In the genomic region with DNA sequence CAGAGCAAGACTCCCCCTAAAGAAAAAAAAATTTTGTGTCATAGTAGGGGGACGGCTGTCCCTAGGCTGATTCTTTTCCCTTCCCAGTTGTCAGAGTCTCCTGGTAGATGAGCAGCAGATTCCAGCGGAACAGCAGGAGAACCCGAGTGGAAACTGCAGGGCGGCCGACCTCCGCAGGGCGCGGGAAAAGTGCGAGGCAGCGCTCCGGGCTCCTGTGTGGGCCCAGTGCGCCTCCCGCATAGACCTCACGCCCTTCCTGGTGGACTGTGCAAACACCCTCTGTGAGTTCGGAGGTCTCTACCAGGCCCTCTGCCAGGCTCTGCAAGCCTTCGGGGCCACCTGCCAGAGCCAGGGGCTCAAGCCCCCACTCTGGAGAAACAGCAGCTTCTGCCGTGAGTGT, we compare ENCODE assay signal across 32 cellular contexts. TPM values are rescaled to one million over a fixed set of nuclear protein-coding genes. Genes with fewer than 3 reads are reported as not detected.
"Had no signal": no experiment of that assay in that cellular context is flagged by ENCODE, and none has a peak within 500 bp of the region (broad histone marks: within the 10 kb centered on the region; RNA-seq: fewer than 3 reads in every experiment).

No MANE protein-coding gene starts in this region.

- H3K9me3 ChIP-seq: colonic mucosa had no signal

- DNase-seq: colonic mucosa; effector CD8-positive, alpha-beta T cell; endodermal cell; foreskin keratinocyte; glutamatergic neuron; heart right ventricle; hippocampal formation; left cardiac atrium; left lung; mesendoderm; midbrain; posterior cingulate gyrus; psoas muscle; right cardiac atrium; spleen; stimulated activated CD4-positive, alpha-beta T cell treated with anti-CD3 and anti-CD28 coated beads, Interleukin-4, amount 100 ng/mL, for 4 hours; stimulated activated naive B cell treated with anti-CD40 and anti-IgM and Interleukin-4, amounts not matched to agents 10 μg/mL and 1 μg/mL and 100 μg/mL, for 72 hours; upper lobe of left lung had no signal

- H3K36me3 ChIP-seq: colonic mucosa, esophagus muscularis mucosa, heart right ventricle, left lung, spleen, thoracic aorta, tibial nerve, upper lobe of left lung had no signal

- H3K27me3 ChIP-seq: colonic mucosa, foreskin keratinocyte, upper lobe of left lung had no signal

- ATAC-seq: foreskin keratinocyte; heart right ventricle; left cardiac atrium; left lung; naive thymus-derived CD8-positive, alpha-beta T cell; psoas muscle; right cardiac atrium; stimulated activated naive B cell treated with anti-CD40 and anti-IgM and Interleukin-4, amounts not matched to agents 10 μg/mL and 1 μg/mL and 100 μg/mL, for 72 hours had no signal

- H3K27ac ChIP-seq: colonic mucosa, epithelial cell of prostate, esophagus muscularis mucosa, foreskin keratinocyte, heart right ventricle, left lung, psoas muscle, skin epidermis, spleen, thoracic aorta, tibial nerve, upper lobe of left lung had no signal

- H3K4me3 ChIP-seq: colonic mucosa, esophagus muscularis mucosa, heart right ventricle, left lung, psoas muscle, skin epidermis, spleen, thoracic aorta, tibial nerve, upper lobe of left lung had no signal

- H3K4me1 ChIP-seq: colonic mucosa, esophagus muscularis mucosa, foreskin keratinocyte, heart right ventricle, left lung, psoas muscle, spleen, tibial nerve, upper lobe of left lung had no signal

RNA-seq across cellular contexts. Expression of a gene that starts 46.0 kb away (rescaled TPM):
- total RNA-seq: chondrocyte; colonic mucosa; endodermal cell; esophagus muscularis mucosa; fibroblast of lung; heart right ventricle; kidney epithelial cell; left cardiac atrium; left lung; lung microvascular endothelial cell; myocyte; naive thymus-derived CD8-positive, alpha-beta T cell; osteocyte; psoas muscle; renal cortical epithelial cell; right cardiac atrium; spleen; thoracic aorta; tibial nerve; upper lobe of left lung had no signal
- polyA plus RNA-seq: fibroblast of lung, heart right ventricle, neural cell, psoas muscle, right cardiac atrium had no signal

RNA-seq across cellular contexts. Expression of a gene that starts 59.1 kb away (rescaled TPM):
- total RNA-seq: chondrocyte; colonic mucosa; esophagus muscularis mucosa; fibroblast of lung; kidney epithelial cell; left cardiac atrium; left lung; lung microvascular endothelial cell; naive thymus-derived CD8-positive, alpha-beta T cell; osteocyte; psoas muscle; renal cortical epithelial cell; right cardiac atrium; thoracic aorta had no signal
- polyA plus RNA-seq: fibroblast of lung; heart right ventricle; naive thymus-derived CD8-positive, alpha-beta T cell; neural cell; psoas muscle; right cardiac atrium had no signal
